Comparison of ENCODE assay signal across 1 cellular context in genomic region chr6:54481096-54481495, GRCh38.
TF ChIP-seq lines count a peak whose summit lies in the region.

No MANE protein-coding gene starts in this region.

TF ChIP-seq in HepG2, 621 proteins besides CTCF, POLR2A, EP300 and RAD21 (continued from another document):
- no peak for TF ChIP-seq HIC2 (CRISPR knock-in tag; IDR thresholded peaks at IDR 0.05; ENCODE audit: low read depth)
- TF ChIP-seq ZBTB39 (CRISPR knock-in tag; IDR thresholded peaks at IDR 0.05) = no peak
- TF ChIP-seq HNF4A (CRISPR knock-in tag; IDR thresholded peaks at IDR 0.05) = peak; percentile 56; the same call in 1 of the 2 replicates
- TF ChIP-seq FIP1L1 (IDR thresholded peaks at IDR 0.05; ENCODE audit: borderline replicate concordance, insufficient read depth, low read depth, low read length) = no peak
- no peak for TF ChIP-seq NFE2L1 (CRISPR knock-in tag; IDR thresholded peaks at IDR 0.05; ENCODE audit: borderline replicate concordance)
- 0 out of 2 replicates have a peak, but pooled peaks have one; percentile 20 for TF ChIP-seq SALL1 (CRISPR knock-in tag; IDR thresholded peaks at IDR 0.05)
